Comparison of ENCODE assay signal across 14 cellular contexts in genomic region chr4:75172551-75172950, GRCh38.
DNase-seq lines count a peak whose midpoint lies in the region; ATAC-seq, FAIRE-seq and TF ChIP-seq lines count a peak whose summit lies in the region.
"Had no signal": no experiment of that assay in that cellular context is flagged by ENCODE, and none has a peak within 500 bp of the region (broad histone marks: within the 10 kb centered on the region; RNA-seq: fewer than 3 reads in every experiment).

No MANE protein-coding gene starts in this region.

- CTCF ChIA-PET in GM10248 (lab: Yijun Ruan, JAX) = no interaction called here

- H3K4me1 ChIP-seq in gastrocnemius medialis = no peaks in the 10 kb centered on the region
- H3K4me1 ChIP-seq: colonic mucosa, gastroesophageal sphincter had no signal

- no peak overlapping the region for H3K4me3 ChIP-seq in gastrocnemius medialis
- H3K4me3 ChIP-seq: colonic mucosa, gastroesophageal sphincter had no signal

- in situ Hi-C loops in gastrocnemius medialis (cut with MboI; ENCODE audit: low sequenced_read_pairs in 4 of 4) = no loop called here

- H3K36me3 ChIP-seq in gastrocnemius medialis = no peaks in the 10 kb centered on the region
- H3K36me3 ChIP-seq: colonic mucosa, gastroesophageal sphincter had no signal

- no peak overlapping the region for H3K27ac ChIP-seq in gastrocnemius medialis
- H3K27ac ChIP-seq: colonic mucosa, gastroesophageal sphincter had no signal

- no peaks in the 10 kb centered on the region for H3K27me3 ChIP-seq in gastrocnemius medialis
- H3K27me3 ChIP-seq: colonic mucosa, gastroesophageal sphincter had no signal

- FAIRE-seq in RCC 7860 (lab: Jason Lieb, UNC) = no peak
- FAIRE-seq in HTR-8/SVneo (lab: Jason Lieb, UNC) = no peak

- intact Hi-C loops in gastrocnemius medialis (cut with DNase I; ENCODE audit: low total_unique reads) = no loop called here

- POLR2A ChIA-PET in GM10248 (lab: Yijun Ruan, JAX) = no interaction called here

- H3K9me3 ChIP-seq in gastrocnemius medialis = no peaks in the 10 kb centered on the region
- H3K9me3 ChIP-seq: colonic mucosa, gastroesophageal sphincter had no signal

- DNase-seq in GM10248 (ENCODE audit: extremely low spot score) (peak; percentile 30), NCI-H2081 treated with DMSO at 0.1 percent for 48 hours (lab: John Stamatoyannopoulos, UW) (no peak), RCC 7860 (ENCODE audit: low spot score) (no peak), HTR-8/SVneo (ENCODE audit: insufficient read length, low spot score) (no peak), gastrocnemius medialis (no peak)
- DNase-seq: colonic mucosa, left cardiac atrium, NCI-H2107, T1000 had no signal

- no peak for TF ChIP-seq CTCF in GM10248 (IDR thresholded peaks at IDR 0.05; ENCODE audit: control extremely low read depth, extremely low read depth, low read depth, missing control alignments)
- no peak for TF ChIP-seq CTCF in gastrocnemius medialis (IDR thresholded peaks at IDR 0.05 in 4 of 5, conservative IDR thresholded peaks at IDR 0.05 in 1 of 5)

- TF ChIP-seq POLR2A in gastrocnemius medialis (IDR thresholded peaks at IDR 0.05) = no peak

- ATAC-seq in GM19035 (IDR thresholded peaks at IDR 0.05; ENCODE audit: unreplicated experiment) = peak; percentile 84
- peak; percentile 69 for ATAC-seq in HG02571 (IDR thresholded peaks at IDR 0.05; ENCODE audit: unreplicated experiment)
- ATAC-seq in HG03196 (IDR thresholded peaks at IDR 0.05; ENCODE audit: unreplicated experiment) = peak; percentile 96
- ATAC-seq in gastrocnemius medialis = no peak
- ATAC-seq: gastroesophageal sphincter, left cardiac atrium, Panc1 had no signal

Comparison
In these comparisons a context has a peak if more than half of its experiments do, and no peak if none do; other contexts are left out.
1. ATAC-seq: peak in GM19035 (single experiment), HG02571 (single experiment) and HG03196 (single experiment); none in gastrocnemius medialis (0 of 2).